10 cellular contexts compared by ENCODE assay signal in the genomic region with DNA sequence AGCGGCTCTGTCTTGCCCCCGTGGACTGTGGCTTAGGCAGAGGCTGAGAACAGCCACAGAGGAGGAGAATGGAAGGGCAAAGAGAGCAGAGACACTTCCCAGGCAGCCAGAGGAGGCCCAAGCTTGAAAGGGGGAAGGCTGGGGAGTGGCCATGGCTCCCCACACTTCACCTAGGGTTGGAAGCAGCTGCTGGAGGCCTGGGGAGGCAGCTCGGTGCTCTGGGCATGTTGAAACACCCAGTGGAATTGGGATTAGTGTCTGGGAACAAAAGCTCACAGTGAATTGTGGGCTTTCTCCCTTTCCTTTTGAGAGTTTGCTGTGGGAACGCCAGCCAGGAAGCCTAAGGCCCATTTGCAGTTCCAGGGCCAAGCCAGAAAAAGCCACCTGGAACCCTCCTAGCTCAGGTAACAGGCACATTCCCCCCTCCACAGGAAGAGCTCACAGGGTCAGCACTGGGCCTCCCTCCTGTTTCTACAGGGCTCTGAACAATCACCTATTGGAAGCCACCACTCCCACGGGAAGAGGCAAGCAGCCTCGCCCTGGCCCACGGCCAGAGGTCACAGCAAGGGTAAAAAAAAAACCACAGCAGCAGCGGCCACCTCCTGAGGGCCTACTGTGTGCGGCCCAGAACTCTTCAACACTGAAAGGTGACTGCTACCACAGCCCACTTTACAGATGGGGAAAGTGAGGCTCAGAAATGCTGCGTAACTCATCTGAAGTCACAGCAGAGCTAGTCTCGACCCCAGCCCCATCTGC. TPM values are rescaled to one million over a fixed set of nuclear protein-coding genes. Genes with fewer than 3 reads are reported as not detected.
DNase-seq lines count a peak whose midpoint lies in the region; ATAC-seq and TF ChIP-seq lines count a peak whose summit lies in the region.
"Had no signal": no experiment of that assay in that cellular context is flagged by ENCODE, and none has a peak within 500 bp of the region (broad histone marks: within the 10 kb centered on the region; RNA-seq: fewer than 3 reads in every experiment).

No MANE protein-coding gene starts in this region.

- H3K36me3 ChIP-seq in testis (ENCODE audit: low read depth, missing control alignments) = no peaks in the 10 kb centered on the region

- peaks cover 55% of the 10 kb centered on the region for H3K4me1 ChIP-seq in testis

- no peaks in the 10 kb centered on the region for H3K27me3 Mint-ChIP-seq in activated CD4-positive, alpha-beta T cell treated with anti-CD3 and anti-CD28 coated beads, Interleukin-2, amount 10 ng/mL, durations not matched to agents 7 days and 5 days
- H3K27me3 Mint-ChIP-seq in activated T-helper 2 cell treated with anti-CD3 and anti-CD28 coated beads, Interferon-gamma antibody, Interleukin-2, Interleukin-4, amounts not matched to agents 10 μg/mL and 5 μg/mL and 100 μg/mL, durations not matched to agents 14 hours and 24 hours and 36 hours (ENCODE audit: low read depth) = no peaks in the 10 kb centered on the region

- no peaks in the 10 kb centered on the region for H3K9me3 ChIP-seq in testis

- no peak for TF ChIP-seq POLR2A in testis (IDR thresholded peaks at IDR 0.05)

- H3K4me3 ChIP-seq in testis = no peak overlapping the region

- H3K27ac ChIP-seq in testis = peak overlapping the region; percentile 8 to 48
- H3K27ac ChIP-seq: HL-60 had no signal

- TF ChIP-seq CTCF in testis (IDR thresholded peaks at IDR 0.05) = no peak

- CTCF ChIA-PET in activated CD4-positive, alpha-beta T cell treated with anti-CD3 and anti-CD28 coated beads, Interleukin-2, amount 10 ng/mL, durations not matched to agents 7 days and 5 days (lab: Charles Lee) = interaction anchor here (0.6 to 1.4 kb wide), 8 partner anchors 10 to 93 kb away, joined by 3 to 6 read pairs (median 3); no protein-coding TSS in a partner anchor

- no peak overlapping the region for H3K4me3 Mint-ChIP-seq in activated CD4-positive, alpha-beta T cell treated with anti-CD3 and anti-CD28 coated beads, Interleukin-2, amount 10 ng/mL, durations not matched to agents 7 days and 5 days
- H3K4me3 Mint-ChIP-seq in activated T-helper 2 cell treated with anti-CD3 and anti-CD28 coated beads, Interferon-gamma antibody, Interleukin-2, Interleukin-4, amounts not matched to agents 10 μg/mL and 5 μg/mL and 100 μg/mL, durations not matched to agents 14 hours and 24 hours and 36 hours (ENCODE audit: low read depth) = no peak overlapping the region

- H3K4me1 Mint-ChIP-seq in activated CD4-positive, alpha-beta T cell treated with anti-CD3 and anti-CD28 coated beads, Interleukin-2, amount 10 ng/mL, durations not matched to agents 7 days and 5 days = peaks cover 92% of the 10 kb centered on the region
- H3K4me1 Mint-ChIP-seq in activated T-helper 2 cell treated with anti-CD3 and anti-CD28 coated beads, Interferon-gamma antibody, Interleukin-2, Interleukin-4, amounts not matched to agents 10 μg/mL and 5 μg/mL and 100 μg/mL, durations not matched to agents 14 hours and 24 hours and 36 hours (ENCODE audit: low read depth) = peaks cover 71% of the 10 kb centered on the region

- intact Hi-C loops in activated T-helper 2 cell treated with anti-CD3 and anti-CD28 coated beads, Interferon-gamma antibody, Interleukin-2, Interleukin-4, amounts not matched to agents 10 μg/mL and 5 μg/mL and 100 μg/mL, durations not matched to agents 14 hours and 24 hours and 36 hours (cut with micrococcal nuclease) = no loop called here
- intact Hi-C loops in left colon (cut with DNase I, micrococcal nuclease) (no loop called here), testis (cut with DNase I; ENCODE audit: low total_unique reads) (no loop called here)

- peaks cover 81% of the 10 kb centered on the region for H3K36me3 Mint-ChIP-seq in activated CD4-positive, alpha-beta T cell treated with anti-CD3 and anti-CD28 coated beads, Interleukin-2, amount 10 ng/mL, durations not matched to agents 7 days and 5 days (ENCODE audit: low read depth)
- peaks cover 54% of the 10 kb centered on the region for H3K36me3 Mint-ChIP-seq in activated T-helper 2 cell treated with anti-CD3 and anti-CD28 coated beads, Interferon-gamma antibody, Interleukin-2, Interleukin-4, amounts not matched to agents 10 μg/mL and 5 μg/mL and 100 μg/mL, durations not matched to agents 14 hours and 24 hours and 36 hours (ENCODE audit: low read depth)

- ATAC-seq in left colon (peak; percentile 32), GM21619 (IDR thresholded peaks at IDR 0.05; ENCODE audit: unreplicated experiment) (no peak), GM18498 (IDR thresholded peaks at IDR 0.05; ENCODE audit: unreplicated experiment) (no peak)

- no peaks in the 10 kb centered on the region for H3K27me3 ChIP-seq in testis

- DNase-seq in activated CD4-positive, alpha-beta T cell treated with anti-CD3 and anti-CD28 coated beads, Interleukin-2, amount 10 ng/mL, durations not matched to agents 7 days and 5 days = no peak
- DNase-seq in activated CD4-positive, alpha-beta T cell treated with anti-CD3 and anti-CD28 coated beads, Interleukin-2, amount 50 U/mL, for 1 hour = no peak
- DNase-seq in activated T-helper 2 cell treated with anti-CD3 and anti-CD28 coated beads, Interferon-gamma antibody, Interleukin-2, Interleukin-4, amounts not matched to agents 10 μg/mL and 5 μg/mL and 100 μg/mL, durations not matched to agents 14 hours and 24 hours and 36 hours (ENCODE audit: low spot score) = no peak
- DNase-seq in left colon = no peak
- no peak for DNase-seq in testis
- no peak for DNase-seq in kidney tubule cell (ENCODE audit: low spot score)
- DNase-seq: activated effector memory CD4-positive, alpha-beta T cell treated with anti-CD3 and anti-CD28 coated beads, Interleukin-2, amount 50 U/mL, for 16 hours had no signal

- POLR2A ChIA-PET in activated CD4-positive, alpha-beta T cell treated with anti-CD3 and anti-CD28 coated beads, Interleukin-2, amount 10 ng/mL, durations not matched to agents 7 days and 5 days (lab: Charles Lee) = no interaction called here

- peak overlapping the region; percentile 81 for H3K27ac Mint-ChIP-seq in activated CD4-positive, alpha-beta T cell treated with anti-CD3 and anti-CD28 coated beads, Interleukin-2, amount 10 ng/mL, durations not matched to agents 7 days and 5 days
- peak overlapping the region; percentile 51 for H3K27ac Mint-ChIP-seq in activated T-helper 2 cell treated with anti-CD3 and anti-CD28 coated beads, Interferon-gamma antibody, Interleukin-2, Interleukin-4, amounts not matched to agents 10 μg/mL and 5 μg/mL and 100 μg/mL, durations not matched to agents 14 hours and 24 hours and 36 hours

- H3K9me3 Mint-ChIP-seq in activated CD4-positive, alpha-beta T cell treated with anti-CD3 and anti-CD28 coated beads, Interleukin-2, amount 10 ng/mL, durations not matched to agents 7 days and 5 days = no peaks in the 10 kb centered on the region
- H3K9me3 Mint-ChIP-seq in activated T-helper 2 cell treated with anti-CD3 and anti-CD28 coated beads, Interferon-gamma antibody, Interleukin-2, Interleukin-4, amounts not matched to agents 10 μg/mL and 5 μg/mL and 100 μg/mL, durations not matched to agents 14 hours and 24 hours and 36 hours = no peaks in the 10 kb centered on the region

- WGBS in testis, 2 donors = 33 to 49% methylated on average over 9 to 11 of the region's 11 CpGs

RNA-seq across cellular contexts. Expression of a gene that starts 20.2 kb away (rescaled TPM):
- 100 to 1,000 TPM; 412 to 477 TPM for total RNA-seq in activated CD4-positive, alpha-beta T cell treated with anti-CD3 and anti-CD28 coated beads, Interleukin-2, amount 10 ng/mL, durations not matched to agents 7 days and 5 days
- 43.8 and 53.3 TPM in 2 replicates for total RNA-seq in activated T-helper 2 cell treated with anti-CD3 and anti-CD28 coated beads, Interferon-gamma antibody, Interleukin-2, Interleukin-4, amounts not matched to agents 10 μg/mL and 5 μg/mL and 100 μg/mL, durations not matched to agents 14 hours and 24 hours and 36 hours
- 100 to 1,000 TPM; 157 to 175 TPM for total RNA-seq in left colon
- 100 to 1,000 TPM; 119 to 129 TPM for total RNA-seq in testis
- polyA plus RNA-seq in testis (ENCODE audit: insufficient read depth, low read depth, low replicate concordance) = 75.7 TPM

RNA-seq across cellular contexts. Expression of a gene that starts 22.9 kb away (rescaled TPM):
- total RNA-seq in activated CD4-positive, alpha-beta T cell treated with anti-CD3 and anti-CD28 coated beads, Interleukin-2, amount 10 ng/mL, durations not matched to agents 7 days and 5 days = 10 to 100 TPM; 79.9 to 80.4 TPM
- 55.7 and 57.4 TPM in 2 replicates for total RNA-seq in activated T-helper 2 cell treated with anti-CD3 and anti-CD28 coated beads, Interferon-gamma antibody, Interleukin-2, Interleukin-4, amounts not matched to agents 10 μg/mL and 5 μg/mL and 100 μg/mL, durations not matched to agents 14 hours and 24 hours and 36 hours
- total RNA-seq in left colon (10 to 100 TPM; 25.1 to 28.6 TPM), testis (10 to 100 TPM; 33.5 to 36.4 TPM)
- 46.6 TPM for polyA plus RNA-seq in testis (ENCODE audit: insufficient read depth, low read depth, low replicate concordance)

RNA-seq across cellular contexts. Expression of a gene that starts 30.0 kb away (rescaled TPM):
- 1 to 10 TPM; 2.5 to 4.1 TPM for total RNA-seq in activated CD4-positive, alpha-beta T cell treated with anti-CD3 and anti-CD28 coated beads, Interleukin-2, amount 10 ng/mL, durations not matched to agents 7 days and 5 days
- 1.4 and 3.4 TPM in 2 replicates for total RNA-seq in activated T-helper 2 cell treated with anti-CD3 and anti-CD28 coated beads, Interferon-gamma antibody, Interleukin-2, Interleukin-4, amounts not matched to agents 10 μg/mL and 5 μg/mL and 100 μg/mL, durations not matched to agents 14 hours and 24 hours and 36 hours
- total RNA-seq in left colon = 1 to 10 TPM; 1.3 to 1.9 TPM
- total RNA-seq in testis = 10 to 100 TPM in 1 of 2 donors, 1 to 10 TPM in 1; 8.4 to 10.2 TPM
- 3.9 TPM for polyA plus RNA-seq in testis (ENCODE audit: insufficient read depth, low read depth, low replicate concordance)

RNA-seq across cellular contexts. Expression of a gene that starts 43.7 kb away (rescaled TPM):
- total RNA-seq in activated CD4-positive, alpha-beta T cell treated with anti-CD3 and anti-CD28 coated beads, Interleukin-2, amount 10 ng/mL, durations not matched to agents 7 days and 5 days = 10 to 100 TPM; 16.8 to 22.4 TPM
- 25.6 and 28.7 TPM in 2 replicates for total RNA-seq in activated T-helper 2 cell treated with anti-CD3 and anti-CD28 coated beads, Interferon-gamma antibody, Interleukin-2, Interleukin-4, amounts not matched to agents 10 μg/mL and 5 μg/mL and 100 μg/mL, durations not matched to agents 14 hours and 24 hours and 36 hours
- total RNA-seq in left colon = 10 to 100 TPM; 37.5 to 46.9 TPM
- 10 to 100 TPM; 18.8 to 24.7 TPM for total RNA-seq in testis
- 10.3 TPM for polyA plus RNA-seq in testis (ENCODE audit: insufficient read depth, low read depth, low replicate concordance)
